28 cellular contexts compared by ENCODE assay signal in genomic region chr19:8681345-8682021, GRCh38. TPM values are rescaled to one million over a fixed set of nuclear protein-coding genes. Genes with fewer than 3 reads are reported as not detected.
DNase-seq lines count a peak whose midpoint lies in the region; TF ChIP-seq lines count a peak whose summit lies in the region.
"Had no signal": no experiment of that assay in that cellular context is flagged by ENCODE, and none has a peak within 500 bp of the region (broad histone marks: within the 10 kb centered on the region; RNA-seq: fewer than 3 reads in every experiment).

No MANE protein-coding gene starts in this region.

- no peaks in the 10 kb centered on the region for H3K9me3 ChIP-seq in BLaER1
- H3K9me3 ChIP-seq: gastrocnemius medialis, MG63, pancreas, thyroid gland had no signal

- peaks cover 17% of the 10 kb centered on the region for H3K4me1 ChIP-seq in BLaER1
- H3K4me1 ChIP-seq: breast epithelium, esophagus muscularis mucosa, gastrocnemius medialis, pancreas, right atrium auricular region, thyroid gland had no signal

- no peaks in the 10 kb centered on the region for H3K36me3 Mint-ChIP-seq in CD14-positive monocyte

- intact Hi-C loops in CD14-positive monocyte (cut with micrococcal nuclease): no loop called here

- no peak overlapping the region for H3K27ac ChIP-seq in BLaER1
- H3K27ac ChIP-seq: breast epithelium, esophagus muscularis mucosa, gastrocnemius medialis, pancreas, right atrium auricular region, thyroid gland had no signal

- H3K9ac ChIP-seq in BLaER1: no peak overlapping the region

- no peaks in the 10 kb centered on the region for H4K20me1 ChIP-seq in BLaER1

- H3K4me1 Mint-ChIP-seq in CD14-positive monocyte: peaks cover 18% of the 10 kb centered on the region
- H3K4me1 Mint-ChIP-seq: nephron progenitor cell had no signal

- H3K4me2 ChIP-seq in BLaER1: peak overlapping the region; percentile 55

- no peaks in the 10 kb centered on the region for H3K36me3 ChIP-seq in BLaER1
- H3K36me3 ChIP-seq: breast epithelium, esophagus muscularis mucosa, gastrocnemius medialis, MG63, pancreas, right atrium auricular region, thyroid gland had no signal

- TF ChIP-seq CTCF in CD14-positive monocyte (IDR thresholded peaks at IDR 0.05): no peak

- H3K4me3 ChIP-seq in BLaER1: no peak overlapping the region
- H3K4me3 ChIP-seq: breast epithelium, esophagus muscularis mucosa, gastrocnemius medialis, MG63, pancreas, right atrium auricular region, thyroid gland had no signal

- no peaks in the 10 kb centered on the region for H3K27me3 ChIP-seq in BLaER1
- H3K27me3 ChIP-seq: gastrocnemius medialis, MG63, pancreas, right atrium auricular region, thyroid gland had no signal

- H3K4me3 Mint-ChIP-seq in CD14-positive monocyte: no peak overlapping the region
- H3K4me3 Mint-ChIP-seq: activated T-cell treated with anti-CD3 and anti-CD28 coated beads, Interleukin-2, amount 50 U/mL, for 24 hours; IgD-negative memory B cell; nephron progenitor cell had no signal

- no peak for DNase-seq in CD14-positive monocyte (ENCODE audit: low spot score)
- peak; percentile 50 for DNase-seq in MV-4-11 (lab: John Stamatoyannopoulos, UW)
- DNase-seq in iris pigment epithelial cell (ENCODE audit: low read depth): peak; percentile 14
- DNase-seq in epidermal melanocyte (ENCODE audit: insufficient read length, low spot score): no peak
- no peak for DNase-seq in stimulated activated CD4-positive, alpha-beta T cell treated with anti-CD3 and anti-CD28 coated beads, Interleukin-4, amount 100 ng/mL, for 1 hour
- DNase-seq in cerebellum (ENCODE audit: low spot score): no peak
- DNase-seq: activated CD8-positive, alpha-beta memory T cell treated with anti-CD3 and anti-CD28 coated beads for 24 hours; activated T-cell treated with anti-CD3 and anti-CD28 coated beads, Interleukin-2, amount 50 U/mL, for 24 hours; amygdala; cortex of kidney; gastrocnemius medialis; GF-D8; hippocampal formation; left ventricle myocardium superior; MG63; NCI-H146; NCI-H2171; NCI-H510A treated with DMSO at 0.1 percent for 48 hours; nephron progenitor cell; pancreas; stimulated activated CD4-positive, alpha-beta T cell treated with anti-CD3 and anti-CD28 coated beads, Interleukin-4, amount 100 ng/mL, for 4 hours; stimulated activated naive CD4-positive, alpha-beta T cell treated with Interleukin-2 at 50 U/mL for 16 hours; thyroid gland had no signal

- H3K9me3 Mint-ChIP-seq in CD14-positive monocyte: peaks cover 1 to 12% (median 4%) of the 10 kb centered on the region in 7 donors

- H3K27me3 Mint-ChIP-seq in CD14-positive monocyte (ENCODE audit: low read depth in 3 of 3): peaks cover 3 to 11% (median 5%) of the 10 kb centered on the region in 3 donors
- H3K27me3 Mint-ChIP-seq: activated T-cell treated with anti-CD3 and anti-CD28 coated beads, Interleukin-2, amount 50 U/mL, for 24 hours had no signal

- peak overlapping the region; percentile 75 to 94 (median 81) for H3K27ac Mint-ChIP-seq in CD14-positive monocyte
- H3K27ac Mint-ChIP-seq: activated T-cell treated with anti-CD3 and anti-CD28 coated beads, Interleukin-2, amount 50 U/mL, for 24 hours; nephron progenitor cell had no signal

RNA-seq across cellular contexts. Expression of gene ACTL9, which starts 17.1 kb away (rescaled TPM):
- polyA plus RNA-seq in CD14-positive monocyte: not detected
- total RNA-seq in cerebellum: not detected
- total RNA-seq: breast epithelium, esophagus muscularis mucosa, gastrocnemius medialis, left ventricle myocardium superior, pancreas, right atrium auricular region had no signal
- polyA plus RNA-seq: IgD-negative memory B cell, pancreas had no signal

RNA-seq across cellular contexts. Expression of gene OR2Z1, which starts 40.0 kb away (rescaled TPM):
- polyA plus RNA-seq in CD14-positive monocyte: not detected
- not detected for total RNA-seq in cerebellum
- total RNA-seq: breast epithelium, esophagus muscularis mucosa, gastrocnemius medialis, left ventricle myocardium superior, pancreas, right atrium auricular region, thyroid gland had no signal
- polyA plus RNA-seq: IgD-negative memory B cell, pancreas had no signal

RNA-seq across cellular contexts. Expression of gene NFILZ, which starts 51.0 kb away (rescaled TPM):
- polyA plus RNA-seq in CD14-positive monocyte: not detected
- total RNA-seq in cerebellum: not detected
- total RNA-seq: breast epithelium, esophagus muscularis mucosa, gastrocnemius medialis, left ventricle myocardium superior, pancreas, right atrium auricular region, thyroid gland had no signal
- polyA plus RNA-seq: IgD-negative memory B cell, pancreas had no signal

Comparison
In these comparisons a context has a peak if more than half of its experiments do, and no peak if none do; other contexts are left out.
1. DNase-seq: peak in MV-4-11 (single experiment) and iris pigment epithelial cell (single experiment); none in CD14-positive monocyte (single experiment), epidermal melanocyte (single experiment), stimulated activated CD4-positive, alpha-beta T cell treated with anti-CD3 and anti-CD28 coated beads, Interleukin-4, amount 100 ng/mL, for 1 hour (single experiment) and cerebellum (single experiment).